Comparison of ENCODE assay signal across 15 cellular contexts in genomic region chr3:17175187-17175839, GRCh38.
DNase-seq lines count a peak whose midpoint lies in the region; ATAC-seq and TF ChIP-seq lines count a peak whose summit lies in the region.
"Had no signal": no experiment of that assay in that cellular context is flagged by ENCODE, and none has a peak within 500 bp of the region (broad histone marks: within the 10 kb centered on the region; RNA-seq: fewer than 3 reads in every experiment).

No MANE protein-coding gene starts in this region.

- H4K20me1 ChIP-seq in PC-3 (ENCODE audit: low read length) = no peaks in the 10 kb centered on the region

- H3K27ac ChIP-seq in PC-3 (ENCODE audit: low read length) = no peak overlapping the region
- H3K27ac ChIP-seq: C4-2B had no signal

- H3K36me3 ChIP-seq in PC-3 (ENCODE audit: low read depth, low read length) = no peaks in the 10 kb centered on the region
- H3K36me3 ChIP-seq: MG63 had no signal

- no peaks in the 10 kb centered on the region for H3K79me2 ChIP-seq in PC-3 (ENCODE audit: low read length)

- CTCF ChIA-PET in PC-3 (lab: Charles Lee) = no interaction called here

- H3K9ac ChIP-seq in PC-3 (ENCODE audit: low read length) = no peak overlapping the region

- H3K9me3 ChIP-seq in PC-3 (ENCODE audit: low read length) = no peaks in the 10 kb centered on the region
- H3K9me3 ChIP-seq: MG63, mucosa of descending colon had no signal

- H3K4me3 ChIP-seq in PC-3 (ENCODE audit: low read length) = no peak overlapping the region
- H3K4me3 ChIP-seq: MG63, mucosa of descending colon had no signal

- no peaks in the 10 kb centered on the region for H3F3A ChIP-seq in PC-3 (ENCODE audit: low read length, unreplicated experiment)

- no peak overlapping the region for H2AFZ ChIP-seq in PC-3 (ENCODE audit: low read length)

- POLR2A ChIA-PET in PC-3 (lab: Charles Lee; ENCODE audit: unreplicated experiment) = interaction anchor here (0.6 kb wide), 1 partner anchor 14 kb away, joined by 3 read pairs; no protein-coding TSS in a partner anchor

- no TSS peak for BruUV-seq in PC-3 (replicated peaks; lab: Mats Ljungman, UMichigan)

- ATAC-seq in PC-3 = peak; percentile 70
- ATAC-seq in stimulated activated naive CD8-positive, alpha-beta T cell treated with anti-CD3 and anti-CD28 coated beads, Interleukin-15, Interleukin-2, amounts not matched to agents 100 U/mL and 50 U/mL, for 24 hours = no peak
- ATAC-seq in esophagus mucosa = no peak
- ATAC-seq: mucosa of descending colon had no signal

- peaks cover 12% of the 10 kb centered on the region for H3K4me1 ChIP-seq in PC-3 (ENCODE audit: insufficient read depth, low read length)

- DNase-seq in AG09319 (ENCODE audit: extremely low read depth, low read depth) = peak; percentile 44
- DNase-seq in PC-3 = peak; percentile 68
- peak; percentile 81 for DNase-seq in fibroblast of gingiva (ENCODE audit: low read depth)
- peak; percentile 60 for DNase-seq in non-pigmented ciliary epithelial cell (ENCODE audit: low read depth)
- DNase-seq in stimulated activated naive CD8-positive, alpha-beta T cell treated with anti-CD3 and anti-CD28 coated beads, Interleukin-15, Interleukin-2, amounts not matched to agents 100 U/mL and 50 U/mL, for 24 hours = no peak
- DNase-seq in NCI-H128 (lab: John Stamatoyannopoulos, UW; ENCODE audit: unreplicated experiment) = no peak
- no peak for DNase-seq in activated naive CD4-positive, alpha-beta T cell treated with anti-CD3 and anti-CD28 coated beads, Interleukin-2, amount 50 U/mL, for 16 hours
- DNase-seq: effector memory CD4-positive, alpha-beta T cell; GDM1; MG63; mucosa of descending colon; NCI-H2227 treated with DMSO at 0.1 percent for 48 hours; RPMI8226 had no signal

- TF ChIP-seq CTCF in AG09319 (IDR thresholded peaks at IDR 0.05; ENCODE audit: low read depth, low read length) (no peak), PC-3 (conservative IDR thresholded peaks at IDR 0.05; ENCODE audit: low read depth, low read length) (no peak)

- intact Hi-C loops in PC-3 (cut with micrococcal nuclease) = no loop called here

- no peaks in the 10 kb centered on the region for H3K9me2 ChIP-seq in PC-3 (replicated peaks; ENCODE audit: low read length)

- H3K27me3 ChIP-seq in PC-3 (ENCODE audit: low read length) = no peaks in the 10 kb centered on the region
- H3K27me3 ChIP-seq: MG63 had no signal

- no peak overlapping the region for H3K4me2 ChIP-seq in PC-3 (ENCODE audit: low read length)

Comparison
In these comparisons a context has a peak if more than half of its experiments do, and no peak if none do; other contexts are left out.
1. DNase-seq: peak in AG09319 (single experiment), PC-3 (single experiment), fibroblast of gingiva (single experiment) and non-pigmented ciliary epithelial cell (single experiment); none in stimulated activated naive CD8-positive, alpha-beta T cell treated with anti-CD3 and anti-CD28 coated beads, Interleukin-15, Interleukin-2, amounts not matched to agents 100 U/mL and 50 U/mL, for 24 hours (single experiment), NCI-H128 (single experiment) and activated naive CD4-positive, alpha-beta T cell treated with anti-CD3 and anti-CD28 coated beads, Interleukin-2, amount 50 U/mL, for 16 hours (single experiment).